Comparison of ENCODE assay signal across 12 cellular contexts in the genomic region with DNA sequence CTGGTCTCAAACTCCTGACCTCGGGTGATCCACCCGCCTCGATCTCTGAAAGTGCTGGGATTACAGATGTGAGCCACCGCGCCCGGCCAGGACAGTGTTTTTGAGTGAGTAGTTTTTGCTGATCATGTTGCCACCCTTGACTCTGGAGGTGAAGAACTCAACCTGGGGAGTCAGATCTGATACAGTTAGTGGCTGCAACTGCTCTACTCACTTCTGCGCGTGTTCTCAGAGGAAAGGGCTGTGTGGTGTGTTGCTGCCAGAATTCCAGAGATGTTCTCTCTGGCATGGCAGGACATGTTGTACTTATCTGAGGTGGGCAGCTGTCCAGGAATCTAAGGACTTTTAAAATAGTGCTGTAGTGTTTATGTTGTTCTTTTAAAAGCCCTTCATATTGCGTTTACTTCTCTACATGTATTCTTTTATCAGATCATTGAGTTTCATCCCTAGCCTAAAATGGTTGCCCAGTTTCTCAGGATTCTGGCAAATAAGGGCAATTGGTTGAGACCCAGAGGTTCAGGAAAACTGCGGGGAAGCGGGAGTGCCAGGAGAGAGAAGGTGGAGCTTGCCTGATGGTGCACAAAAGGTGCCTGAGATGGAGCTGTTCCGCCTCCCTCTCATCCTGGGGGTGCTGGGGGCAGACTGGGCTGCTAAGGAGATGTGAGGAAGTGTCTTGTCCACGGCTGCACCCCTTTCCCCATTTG.
A peak's percentile ranks its signal among the peaks of the same experiment; 100 is the strongest.
DNase-seq lines count a peak whose midpoint lies in the region; ATAC-seq and TF ChIP-seq lines count a peak whose summit lies in the region.
"Had no signal": no experiment of that assay in that cellular context is flagged by ENCODE, and none has a peak within 500 bp of the region (broad histone marks: within the 10 kb centered on the region; RNA-seq: fewer than 3 reads in every experiment).

No MANE protein-coding gene starts in this region.

- peaks cover 41% of the 10 kb centered on the region for H3K36me3 Mint-ChIP-seq in MCF 10A (ENCODE audit: insufficient read depth, unreplicated experiment)

- TF ChIP-seq POLR2A in gastrocnemius medialis (IDR thresholded peaks at IDR 0.05), result peak; percentile 36 to 40

- BruUV-seq in MCF 10A (replicated peaks; lab: Mats Ljungman, UMichigan), result no TSS peak

- H3K9me3 Mint-ChIP-seq in MCF 10A (ENCODE audit: unreplicated experiment), result no peaks in the 10 kb centered on the region

- ATAC-seq in left ventricle myocardium superior (peak; percentile 84), gastrocnemius medialis (peak; percentile 76 to 78), GM21825 (IDR thresholded peaks at IDR 0.05; ENCODE audit: unreplicated experiment) (no peak), GM18511 (IDR thresholded peaks at IDR 0.05; ENCODE audit: unreplicated experiment) (no peak)
- ATAC-seq: stimulated activated naive CD8-positive, alpha-beta T cell treated with anti-CD3 and anti-CD28 coated beads, Interleukin-15, Interleukin-2, amounts not matched to agents 100 U/mL and 50 U/mL, for 24 hours had no signal

- peaks cover 77 to 79% of the 10 kb centered on the region in 2 donors for H3K4me1 ChIP-seq in gastrocnemius medialis
- H3K4me1 ChIP-seq: BLaER1 had no signal

- in situ Hi-C loops in gastrocnemius medialis (cut with MboI; ENCODE audit: low sequenced_read_pairs in 4 of 4), result no loop called here

- no peaks in the 10 kb centered on the region for H3K36me3 ChIP-seq in gastrocnemius medialis

- DNase-seq in EL (peak; percentile 19), MCF 10A (ENCODE audit: unreplicated experiment) (peak; percentile 80), left ventricle myocardium superior (peak; percentile 57), gastrocnemius medialis (peak; percentile 87 to 89), AML-193 (lab: John Stamatoyannopoulos, UW) (no peak)
- no peak for DNase-seq in activated CD4-positive, alpha-beta T cell treated with anti-CD3 and anti-CD28 coated beads, Interleukin-2, amount 50 U/mL, for 48 hours
- DNase-seq: kidney glomerular epithelial cell; NCI-H1930; stimulated activated naive CD8-positive, alpha-beta T cell treated with anti-CD3 and anti-CD28 coated beads, Interleukin-15, Interleukin-2, amounts not matched to agents 100 U/mL and 50 U/mL, for 24 hours had no signal

- POLR2A ChIA-PET in MCF 10A (lab: Yijun Ruan, JAX), result interaction anchor here (0.6 to 6.3 kb wide), 11 partner anchors 8 to 172 kb away, joined by 3 to 71 read pairs (median 4); partner anchors contain the start of gene ARHGAP10

- H3K4me3 Mint-ChIP-seq in MCF 10A (ENCODE audit: unreplicated experiment), result peak overlapping the region; percentile 61

- intact Hi-C loops in MCF 10A (cut with micrococcal nuclease) (loop anchor here (2.0 kb wide), 1 partner anchor 97 kb away; the partner anchor contains the start of gene ARHGAP10), left ventricle myocardium superior (cut with micrococcal nuclease) (no loop called here), gastrocnemius medialis (cut with DNase I; ENCODE audit: low total_unique reads) (loop anchor here (2.0 to 10.0 kb wide), 4 partner anchors 57 to 613 kb away; partner anchors contain the start of genes ARHGAP10 and NR3C2)

- no peaks in the 10 kb centered on the region for H3K27me3 ChIP-seq in gastrocnemius medialis
- H3K27me3 ChIP-seq: BLaER1 had no signal

- H3K27ac Mint-ChIP-seq in MCF 10A (ENCODE audit: low read depth, unreplicated experiment), result peak overlapping the region; percentile 92

- H3K27me3 Mint-ChIP-seq in MCF 10A (ENCODE audit: insufficient read depth, unreplicated experiment), result no peaks in the 10 kb centered on the region

- H3K27ac ChIP-seq in gastrocnemius medialis, result peak overlapping the region; percentile 92 to 95 (median 94)
- H3K27ac ChIP-seq: BLaER1 had no signal

- peak overlapping the region in 1 of 4 donors; percentile 16 for H3K4me3 ChIP-seq in gastrocnemius medialis
- H3K4me3 ChIP-seq: BLaER1 had no signal

- H3K4me1 Mint-ChIP-seq in MCF 10A (ENCODE audit: insufficient read depth, unreplicated experiment), result peaks cover 57% of the 10 kb centered on the region

- H3K9me3 ChIP-seq in gastrocnemius medialis, result no peaks in the 10 kb centered on the region

- CTCF ChIA-PET in MCF 10A (lab: Yijun Ruan, JAX), result interaction anchor here (1.4 to 1.9 kb wide), 4 partner anchors 37 to 121 kb away, joined by 3 to 15 read pairs (median 9); partner anchors contain the start of gene ARHGAP10

- TF ChIP-seq CTCF in MCF 10A (IDR thresholded peaks at IDR 0.05; ENCODE audit: unreplicated experiment), result no peak
- TF ChIP-seq CTCF in gastrocnemius medialis (IDR thresholded peaks at IDR 0.05 in 4 of 5, conservative IDR thresholded peaks at IDR 0.05 in 1 of 5), result no peak

Comparison
In these comparisons a context has a peak if more than half of its experiments do, and no peak if none do; other contexts are left out.
1. DNase-seq: peak in EL (single experiment), MCF 10A (single experiment), left ventricle myocardium superior (single experiment) and gastrocnemius medialis (2 of 2); none in AML-193 (0 of 2) and activated CD4-positive, alpha-beta T cell treated with anti-CD3 and anti-CD28 coated beads, Interleukin-2, amount 50 U/mL, for 48 hours (0 of 2).
2. ATAC-seq: peak in left ventricle myocardium superior (single experiment) and gastrocnemius medialis (2 of 2); none in GM21825 (single experiment) and GM18511 (single experiment).